8 cellular contexts compared by ENCODE assay signal in genomic region chrX:63128509-63128908, GRCh38.
DNase-seq lines count a peak whose midpoint lies in the region; ATAC-seq and TF ChIP-seq lines count a peak whose summit lies in the region.

No MANE protein-coding gene starts in this region.

- in situ Hi-C loops in HAP-1 (cut with MboI; ENCODE audit: low sequenced_read_pairs): no loop called here

- H3K4me1 ChIP-seq in heart left ventricle (no peaks in the 10 kb centered on the region), HAP-1 (no peaks in the 10 kb centered on the region), NT2/D1 (ENCODE audit: insufficient read depth, insufficient read length) (no peaks in the 10 kb centered on the region), testis (no peaks in the 10 kb centered on the region), ovary (ENCODE audit: insufficient read depth) (no peaks in the 10 kb centered on the region), prostate gland (replicated peaks) (no peaks in the 10 kb centered on the region)

- 0 to 4% (median 2%) methylated on average over 2 of the region's 2 CpGs for WGBS in heart left ventricle, 4 donors
- 13 to 40% methylated on average over 1 to 2 of the region's 2 CpGs for WGBS in testis, 2 donors
- 2 to 3% (median 3%) methylated on average over 2 of the region's 2 CpGs for WGBS in ovary, 3 donors
- WGBS in prostate gland: 0% methylated on average over 2 of the region's 2 CpGs

- TF ChIP-seq EP300 in ovary (IDR thresholded peaks at IDR 0.05): no peak

- no peaks in the 10 kb centered on the region for H3K27me3 Mint-ChIP-seq in endothelial cell (ENCODE audit: unreplicated experiment)

- peaks cover 0 to 3% (median 0%) of the 10 kb centered on the region in 12 donors for H3K9me3 ChIP-seq in heart left ventricle
- H3K9me3 ChIP-seq in HAP-1: no peaks in the 10 kb centered on the region
- H3K9me3 ChIP-seq in NT2/D1 (ENCODE audit: insufficient read depth, low read length): no peaks in the 10 kb centered on the region
- no peaks in the 10 kb centered on the region for H3K9me3 ChIP-seq in testis
- no peaks in the 10 kb centered on the region for H3K9me3 ChIP-seq in ovary
- H3K9me3 ChIP-seq in prostate gland: no peaks in the 10 kb centered on the region

- no peak overlapping the region for H3K9ac ChIP-seq in NT2/D1 (ENCODE audit: insufficient read length, low read depth)

- H3K4me3 ChIP-seq in heart left ventricle (no peak overlapping the region), HAP-1 (no peak overlapping the region), NT2/D1 (ENCODE audit: insufficient read length, low read depth) (no peak overlapping the region), testis (no peak overlapping the region), ovary (no peak overlapping the region), prostate gland (no peak overlapping the region)

- DNase-seq in heart left ventricle (no peak), Right ventricle myocardium inferior (ENCODE audit: missing footprints) (no peak), HAP-1 (ENCODE audit: low spot score in 2 of 2) (peak; percentile 20 to 62), NT2/D1 (ENCODE audit: low read depth, low spot score) (peak; percentile 47), endothelial cell (ENCODE audit: low spot score) (no peak), testis (peak; percentile 14), ovary (no peak), prostate gland (ENCODE audit: low spot score) (no peak)

- H3K9me3 Mint-ChIP-seq in endothelial cell (ENCODE audit: unreplicated experiment): no peaks in the 10 kb centered on the region

- no peak overlapping the region for H3K27ac Mint-ChIP-seq in endothelial cell (ENCODE audit: unreplicated experiment)

- H3K27me3 ChIP-seq in heart left ventricle: peaks cover 0 to 4% (median 0%) of the 10 kb centered on the region in 9 donors
- no peaks in the 10 kb centered on the region for H3K27me3 ChIP-seq in HAP-1 (ENCODE audit: low read depth)
- no peaks in the 10 kb centered on the region for H3K27me3 ChIP-seq in NT2/D1 (ENCODE audit: insufficient read depth, insufficient read length)
- H3K27me3 ChIP-seq in testis: no peaks in the 10 kb centered on the region
- H3K27me3 ChIP-seq in ovary: no peaks in the 10 kb centered on the region
- H3K27me3 ChIP-seq in prostate gland (replicated peaks; ENCODE audit: insufficient read depth): no peaks in the 10 kb centered on the region

- no peak for TF ChIP-seq POLR2A in heart left ventricle (IDR thresholded peaks at IDR 0.05)
- TF ChIP-seq POLR2A in testis (IDR thresholded peaks at IDR 0.05): no peak
- no peak for TF ChIP-seq POLR2A in ovary (IDR thresholded peaks at IDR 0.05)
- no peak for TF ChIP-seq POLR2A in prostate gland (IDR thresholded peaks at IDR 0.05)

- no peaks in the 10 kb centered on the region for H3K4me1 Mint-ChIP-seq in endothelial cell (ENCODE audit: unreplicated experiment)

- TF ChIP-seq CTCF in heart left ventricle (IDR thresholded peaks at IDR 0.05): peak; percentile 14 to 60 (median 34)
- peak; percentile 33 for TF ChIP-seq CTCF in endothelial cell (IDR thresholded peaks at IDR 0.05; ENCODE audit: unreplicated experiment)
- peak in 1 of 3 experiments; percentile 22 for TF ChIP-seq CTCF in testis (IDR thresholded peaks at IDR 0.05)
- TF ChIP-seq CTCF in ovary (IDR thresholded peaks at IDR 0.05): no peak
- TF ChIP-seq CTCF in prostate gland (IDR thresholded peaks at IDR 0.05): no peak

- no peaks in the 10 kb centered on the region for H3K36me3 ChIP-seq in heart left ventricle
- no peaks in the 10 kb centered on the region for H3K36me3 ChIP-seq in HAP-1 (replicated peaks)
- H3K36me3 ChIP-seq in NT2/D1 (ENCODE audit: insufficient read depth, insufficient read length, low read length): no peaks in the 10 kb centered on the region
- no peaks in the 10 kb centered on the region for H3K36me3 ChIP-seq in testis (ENCODE audit: low read depth, missing control alignments)
- H3K36me3 ChIP-seq in ovary: no peaks in the 10 kb centered on the region
- no peaks in the 10 kb centered on the region for H3K36me3 ChIP-seq in prostate gland

- H3K36me3 Mint-ChIP-seq in endothelial cell (ENCODE audit: low read depth, unreplicated experiment): no peaks in the 10 kb centered on the region

- H3K27ac ChIP-seq in heart left ventricle (no peak overlapping the region), testis (no peak overlapping the region), ovary (no peak overlapping the region), prostate gland (no peak overlapping the region)

- no peak overlapping the region for H3K4me3 Mint-ChIP-seq in endothelial cell (ENCODE audit: unreplicated experiment)

- intact Hi-C loops in heart left ventricle (cut with DNase I) (no loop called here), Right ventricle myocardium inferior (cut with DNase I) (no loop called here), testis (cut with DNase I; ENCODE audit: low total_unique reads) (no loop called here), ovary (cut with DNase I) (no loop called here), prostate gland (cut with DNase I) (no loop called here)

- no peak for ATAC-seq in heart left ventricle
- ATAC-seq in Right ventricle myocardium inferior: no peak

Comparison
In these comparisons a context has a peak if more than half of its experiments do, and no peak if none do; other contexts are left out.
1. DNase-seq: peak in HAP-1 (2 of 2), NT2/D1 (single experiment) and testis (single experiment); none in heart left ventricle (0 of 5), Right ventricle myocardium inferior (single experiment), endothelial cell (single experiment), ovary (0 of 5) and prostate gland (single experiment).
2. CTCF ChIP-seq: peak in heart left ventricle (12 of 12) and endothelial cell (single experiment); none in ovary (0 of 3) and prostate gland (0 of 4).